11 cellular contexts compared by ENCODE assay signal in the genomic region with DNA sequence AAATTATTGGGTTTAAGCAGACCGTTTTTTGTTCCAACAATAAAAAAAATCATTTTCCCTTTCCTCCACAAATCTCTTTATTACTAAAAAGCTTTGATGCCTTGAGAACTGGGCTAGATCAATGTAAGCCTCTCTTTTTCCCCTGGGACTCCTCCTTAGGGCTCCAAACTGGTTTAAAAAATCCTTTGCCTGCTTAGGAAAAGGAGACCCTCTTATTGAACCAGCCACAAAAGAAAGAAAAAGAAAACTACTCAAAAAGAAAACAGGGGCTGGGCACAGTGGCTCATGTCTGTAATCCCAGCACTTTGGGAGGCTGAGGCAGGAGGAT. TPM values are rescaled to one million over a fixed set of nuclear protein-coding genes. Genes with fewer than 3 reads are reported as not detected.
DNase-seq lines count a peak whose midpoint lies in the region; ATAC-seq and TF ChIP-seq lines count a peak whose summit lies in the region.
"Had no signal": no experiment of that assay in that cellular context is flagged by ENCODE, and none has a peak within 500 bp of the region (broad histone marks: within the 10 kb centered on the region; RNA-seq: fewer than 3 reads in every experiment).

No MANE protein-coding gene starts in this region.

- peaks cover 33% of the 10 kb centered on the region for H3K4me1 ChIP-seq in CD4-positive, alpha-beta memory T cell (ENCODE audit: insufficient read depth, low read length)
- H3K4me1 ChIP-seq in Panc1 (ENCODE audit: control insufficient read depth, insufficient read depth, low read length), result peaks cover 20% of the 10 kb centered on the region
- peaks cover 22 to 90% (median 77%) of the 10 kb centered on the region in 4 donors for H3K4me1 ChIP-seq in esophagus muscularis mucosa
- peaks cover 0 to 96% (median 77%) of the 10 kb centered on the region in 4 donors for H3K4me1 ChIP-seq in sigmoid colon
- H3K4me1 ChIP-seq: pancreas had no signal

- WGBS in esophagus muscularis mucosa, result 15% methylated on average over 1 of the region's 1 CpG
- 36 to 62% methylated on average over 1 of the region's 1 CpG for WGBS in sigmoid colon, 2 donors

- no peaks in the 10 kb centered on the region for H3K27me3 Mint-ChIP-seq in CD4-positive, alpha-beta memory T cell

- intact Hi-C loops in CD4-positive, alpha-beta memory T cell (cut with micrococcal nuclease), result loop anchor here (1.0 to 5.0 kb wide), 6 partner anchors 13 to 1327 kb away; no protein-coding TSS in a partner anchor
- intact Hi-C loops in Panc1 (cut with micrococcal nuclease; ENCODE audit: unreplicated experiment), result no loop called here
- intact Hi-C loops in esophagus muscularis mucosa (cut with DNase I), result loop anchor here (10.0 kb wide), 1 partner anchor 55 kb away; no protein-coding TSS in a partner anchor
- intact Hi-C loops in sigmoid colon (cut with DNase I), result no loop called here

- no peak for DNase-seq in CD4-positive, alpha-beta memory T cell
- DNase-seq in Panc1 (ENCODE audit: low read depth, low spot score), result no peak
- no peak for DNase-seq in esophagus muscularis mucosa (ENCODE audit: extremely low spot score)
- DNase-seq in sigmoid colon, result no peak
- no peak for DNase-seq in NCI-H1436 (lab: John Stamatoyannopoulos, UW)
- DNase-seq in NCI-H446 (lab: John Stamatoyannopoulos, UW), result no peak
- DNase-seq: COR-L47, NCI-H1694, pancreas had no signal

- H3K27ac ChIP-seq in CD4-positive, alpha-beta memory T cell (ENCODE audit: low read depth, low read length), result peak overlapping the region; percentile 66
- H3K27ac ChIP-seq in Panc1 (ENCODE audit: low read length), result peak overlapping the region; percentile 86
- H3K27ac ChIP-seq in esophagus muscularis mucosa (replicated peaks in 1 of 4), result peak overlapping the region; percentile 70 to 80 (median 76)
- peak overlapping the region; percentile 55 to 87 (median 76) for H3K27ac ChIP-seq in sigmoid colon

- peaks cover 28 to 55% (median 34%) of the 10 kb centered on the region in 4 donors for H3K4me1 Mint-ChIP-seq in CD4-positive, alpha-beta memory T cell

- no peaks in the 10 kb centered on the region for H3K27me3 ChIP-seq in CD4-positive, alpha-beta memory T cell (ENCODE audit: insufficient read depth, low read length)
- no peaks in the 10 kb centered on the region for H3K27me3 ChIP-seq in Panc1 (ENCODE audit: control insufficient read depth, insufficient read depth, low read length)
- H3K27me3 ChIP-seq in esophagus muscularis mucosa, result no peaks in the 10 kb centered on the region
- H3K27me3 ChIP-seq in sigmoid colon, result no peaks in the 10 kb centered on the region
- H3K27me3 ChIP-seq: pancreas had no signal

- H3K9me3 Mint-ChIP-seq in CD4-positive, alpha-beta memory T cell, result peaks cover 0 to 3% (median 0%) of the 10 kb centered on the region in 8 donors

- peak overlapping the region in 5 of 8 donors; percentile 66 to 77 (median 72) for H3K4me3 Mint-ChIP-seq in CD4-positive, alpha-beta memory T cell

- no peaks in the 10 kb centered on the region for H3K36me3 ChIP-seq in CD4-positive, alpha-beta memory T cell (ENCODE audit: insufficient read depth, low read length)
- no peaks in the 10 kb centered on the region for H3K36me3 ChIP-seq in Panc1 (ENCODE audit: control insufficient read depth, insufficient read depth, low read length)
- H3K36me3 ChIP-seq in esophagus muscularis mucosa, result peaks cover 9 to 32% (median 18%) of the 10 kb centered on the region in 4 donors
- peaks cover 12 to 52% (median 21%) of the 10 kb centered on the region in 4 donors for H3K36me3 ChIP-seq in sigmoid colon
- H3K36me3 ChIP-seq: pancreas had no signal

- in situ Hi-C loops in Panc1 (cut with HindIII; ENCODE audit: low pct_unique_long_range_greater_than_20kb, low sequenced_read_pairs), result no loop called here

- H3K36me3 Mint-ChIP-seq in CD4-positive, alpha-beta memory T cell, result peaks cover 14 to 24% of the 10 kb centered on the region in 2 donors

- no peak for TF ChIP-seq CTCF in Panc1 (IDR thresholded peaks at IDR 0.05)
- no peak for TF ChIP-seq CTCF in esophagus muscularis mucosa (IDR thresholded peaks at IDR 0.05)
- no peak for TF ChIP-seq CTCF in sigmoid colon (IDR thresholded peaks at IDR 0.05)

- peak overlapping the region; percentile 88 to 96 (median 94) for H3K27ac Mint-ChIP-seq in CD4-positive, alpha-beta memory T cell

- H3K4me3 ChIP-seq in CD4-positive, alpha-beta memory T cell (ENCODE audit: low read length in 2 of 2), result no peak overlapping the region
- H3K4me3 ChIP-seq in Panc1 (ENCODE audit: low read depth in 2 of 2, low read length in 2 of 2) (peak overlapping the region in 1 of 2 experiments; percentile 31; a peak in 2 of 4 replicates), esophagus muscularis mucosa (no peak overlapping the region), sigmoid colon (no peak overlapping the region)
- H3K4me3 ChIP-seq: pancreas had no signal

- H3K9me3 ChIP-seq in CD4-positive, alpha-beta memory T cell (ENCODE audit: control insufficient read depth in 1 of 2, low read length in 2 of 2), result no peaks in the 10 kb centered on the region
- H3K9me3 ChIP-seq in Panc1 (ENCODE audit: control insufficient read depth, insufficient read depth, low read depth, low read length) (peaks cover 12% of the 10 kb centered on the region; the same call in 1 of the 2 replicates), esophagus muscularis mucosa (no peaks in the 10 kb centered on the region), sigmoid colon (peaks cover 0 to 2% (median 0%) of the 10 kb centered on the region in 4 donors)
- H3K9me3 ChIP-seq: pancreas had no signal

- TF ChIP-seq POLR2A in esophagus muscularis mucosa (IDR thresholded peaks at IDR 0.05; ENCODE audit: low read depth) (no peak), sigmoid colon (IDR thresholded peaks at IDR 0.05) (no peak)

- POLR2A ChIA-PET in CD4-positive, alpha-beta memory T cell (lab: Charles Lee; ENCODE audit: partially characterized antibody), result interaction anchor here (1.5 to 3.9 kb wide), 4 partner anchors 12 to 24 kb away, joined by 5 to 28 read pairs (median 10); partner anchors contain the start of gene SVIL
- POLR2A ChIA-PET in Panc1 (lab: Charles Lee), result interaction anchor here (0.6 kb wide), 1 partner anchor 235 kb away, joined by 3 read pairs; no protein-coding TSS in a partner anchor

- BruUV-seq in Panc1 (replicated peaks; lab: Mats Ljungman, UMichigan), result no TSS peak

- TF ChIP-seq EP300 in esophagus muscularis mucosa (IDR thresholded peaks at IDR 0.05) (no peak), sigmoid colon (IDR thresholded peaks at IDR 0.05) (no peak)

- ATAC-seq in Panc1 (no peak), HG02970 (IDR thresholded peaks at IDR 0.05; ENCODE audit: low FRiP score, unreplicated experiment) (no peak), HG02840 (IDR thresholded peaks at IDR 0.05; ENCODE audit: low FRiP score, unreplicated experiment) (no peak)

- CTCF ChIA-PET in CD4-positive, alpha-beta memory T cell (lab: Charles Lee; ENCODE audit: partially characterized antibody), result interaction anchor here (1.3 to 3.2 kb wide), 5 partner anchors 12 to 77 kb away, joined by 3 to 11 read pairs (median 4); no protein-coding TSS in a partner anchor
- CTCF ChIA-PET in Panc1 (lab: Charles Lee), result no interaction called here

RNA-seq across cellular contexts. Expression of gene SVIL, which starts 25.0 kb away (rescaled TPM):
- total RNA-seq in CD4-positive, alpha-beta memory T cell, result 10 to 100 TPM; 25.0 to 31.2 TPM
- 10 to 100 TPM in 1 of 2 donors, 1 to 10 TPM in 1; 1.1 to 18.9 TPM for polyA plus RNA-seq in CD4-positive, alpha-beta memory T cell
- total RNA-seq in Panc1 (2021; ENCODE audit: unreplicated experiment), result 72.8 TPM
- polyA plus RNA-seq in Panc1 (2012; ENCODE audit: insufficient read length), result 64.8 TPM
- 1,000 to 10,000 TPM in 1 of 4 donors, 100 to 1,000 TPM in 3; 785 to 1,099 (median 921) TPM for total RNA-seq in esophagus muscularis mucosa
- 1,000 to 10,000 TPM in 1 of 4 donors, 100 to 1,000 TPM in 3; 637 to 1,443 (median 763) TPM for total RNA-seq in sigmoid colon
- polyA plus RNA-seq in sigmoid colon, result 10 to 100 TPM in 2 of 3 donors, 1 to 10 TPM in 1; 8.3 to 42.5 (median 10.8) TPM

Comparison
In these comparisons a context has a peak if more than half of its experiments do, and no peak if none do; other contexts are left out.
1. intact Hi-C loops: an anchor here in CD4-positive, alpha-beta memory T cell (1.0 to 5.0 kb wide) and esophagus muscularis mucosa (10.0 kb wide); none called in Panc1 and sigmoid colon.